ENCODE assay signal across 15 cellular contexts in the genomic region with DNA sequence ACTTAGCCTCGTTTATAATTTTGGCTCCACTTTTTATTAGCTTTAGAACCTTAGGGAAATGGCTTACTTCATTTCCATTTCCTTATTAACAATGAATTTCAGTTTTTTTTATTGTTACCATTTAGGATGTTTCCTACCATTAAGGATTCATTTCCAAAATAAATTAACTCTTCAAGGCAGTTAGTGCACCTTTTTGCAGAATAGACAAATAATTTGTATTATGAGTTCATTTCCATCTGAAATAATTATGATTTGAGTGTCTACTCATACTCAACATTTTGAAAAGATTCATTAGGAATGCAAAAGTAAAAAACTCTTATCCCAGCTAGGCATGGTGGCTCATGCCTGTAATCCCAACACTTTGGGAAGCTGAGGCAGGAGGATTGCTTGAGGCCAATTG. TPM values are rescaled to one million over a fixed set of nuclear protein-coding genes. Genes with fewer than 3 reads are reported as not detected.
DNase-seq lines count a peak whose midpoint lies in the region; ATAC-seq and TF ChIP-seq lines count a peak whose summit lies in the region.
"Had no signal": no experiment of that assay in that cellular context is flagged by ENCODE, and none has a peak within 500 bp of the region (broad histone marks: within the 10 kb centered on the region; RNA-seq: fewer than 3 reads in every experiment).

No MANE protein-coding gene starts in this region.

- H3K9me3 ChIP-seq in fibroblast of lung (ENCODE audit: control insufficient read depth, insufficient read depth, low read depth, low read length) (no peaks in the 10 kb centered on the region), subcutaneous abdominal adipose tissue (ENCODE audit: control insufficient read depth in 5 of 5, low read length in 5 of 5) (peaks cover 0 to 7% (median 3%) of the 10 kb centered on the region in 5 donors)

- peaks cover 10% of the 10 kb centered on the region for H3K4me1 ChIP-seq in fibroblast of lung (ENCODE audit: control insufficient read depth, extremely low read depth, insufficient read depth, low read length)
- H3K4me1 ChIP-seq in subcutaneous abdominal adipose tissue (ENCODE audit: control insufficient read depth in 5 of 5, insufficient read depth in 5 of 5, low read length in 5 of 5): peaks cover 2 to 55% (median 40%) of the 10 kb centered on the region in 5 donors

- H3K36me3 ChIP-seq in fibroblast of lung (ENCODE audit: control insufficient read depth, insufficient read depth, low read length) (no peaks in the 10 kb centered on the region), subcutaneous abdominal adipose tissue (ENCODE audit: control insufficient read depth in 5 of 5, insufficient read depth in 5 of 5, low read length in 5 of 5) (peaks cover 0 to 5% (median 0%) of the 10 kb centered on the region in 5 donors)
- H3K36me3 ChIP-seq: thoracic aorta had no signal

- H3K9ac ChIP-seq in fibroblast of lung (ENCODE audit: insufficient read depth, low read length): no peak overlapping the region
- H3K9ac ChIP-seq in subcutaneous abdominal adipose tissue (ENCODE audit: low read length in 5 of 5): no peak overlapping the region

- POLR2A ChIA-PET in RWPE1 (lab: Yijun Ruan, JAX; ENCODE audit: low non-redundant PET): no interaction called here

- H3K36me3 Mint-ChIP-seq in activated T-cell treated with anti-CD3 and anti-CD28 coated beads, Interleukin-2, amount 50 U/mL, for 72 hours (ENCODE audit: insufficient read depth in 2 of 2): peaks cover 17 to 27% of the 10 kb centered on the region in 2 donors
- H3K36me3 Mint-ChIP-seq in activated T-cell treated with anti-CD3 and anti-CD28 coated beads, Interleukin-2, amount 50 U/mL, for 4 hours (ENCODE audit: insufficient read depth): peaks cover 29% of the 10 kb centered on the region

- H3K27ac Mint-ChIP-seq in activated T-cell treated with anti-CD3 and anti-CD28 coated beads, Interleukin-2, amount 50 U/mL, for 72 hours: no peak overlapping the region

- peaks cover 5 to 6% of the 10 kb centered on the region in 2 donors for H3K9me3 Mint-ChIP-seq in activated T-cell treated with anti-CD3 and anti-CD28 coated beads, Interleukin-2, amount 50 U/mL, for 72 hours
- H3K9me3 Mint-ChIP-seq in activated T-cell treated with anti-CD3 and anti-CD28 coated beads, Interleukin-2, amount 50 U/mL, for 4 hours: peaks cover 24% of the 10 kb centered on the region

- no peak for DNase-seq in activated T-cell treated with anti-CD3 and anti-CD28 coated beads, Interleukin-2, amount 50 U/mL, for 72 hours
- DNase-seq in activated T-cell treated with anti-CD3 and anti-CD28 coated beads, Interleukin-2, amount 50 U/mL, for 4 hours: no peak
- DNase-seq in RWPE1 (ENCODE audit: low spot score): no peak
- no peak for DNase-seq in fibroblast of lung (ENCODE audit: low read depth in 2 of 2)
- no peak for DNase-seq in NCI-H1436 treated with DMSO at 0.1 percent for 48 hours (lab: John Stamatoyannopoulos, UW)
- no peak for DNase-seq in activated naive CD4-positive, alpha-beta T cell treated with anti-CD3 and anti-CD28 coated beads, Interleukin-2, amount 50 U/mL, for 16 hours
- DNase-seq: amniotic stem cell, foreskin melanocyte, kidney, NCI-H1417 treated with DMSO at 0.1 percent for 48 hours, NCI-H524 had no signal

- H3K4me1 Mint-ChIP-seq in activated T-cell treated with anti-CD3 and anti-CD28 coated beads, Interleukin-2, amount 50 U/mL, for 72 hours (ENCODE audit: low read depth): peaks cover 39% of the 10 kb centered on the region
- peaks cover 53% of the 10 kb centered on the region for H3K4me1 Mint-ChIP-seq in activated T-cell treated with anti-CD3 and anti-CD28 coated beads, Interleukin-2, amount 50 U/mL, for 4 hours (ENCODE audit: low read depth)

- TF ChIP-seq CTCF in RWPE1 (conservative IDR thresholded peaks at IDR 0.05; ENCODE audit: low read depth) (no peak), fibroblast of lung (conservative IDR thresholded peaks at IDR 0.05 in 1 of 2, IDR thresholded peaks at IDR 0.05 in 1 of 2; ENCODE audit: low read depth in 1 of 2, low read length in 2 of 2) (no peak)

- CTCF ChIA-PET in RWPE1 (lab: Yijun Ruan, JAX): no interaction called here

- H2AFZ ChIP-seq in fibroblast of lung (ENCODE audit: low read length): no peak overlapping the region

- peaks cover 65% of the 10 kb centered on the region for H3K79me2 ChIP-seq in fibroblast of lung (ENCODE audit: control insufficient read depth, insufficient read depth, low read length)

- H3K4me3 Mint-ChIP-seq in activated T-cell treated with anti-CD3 and anti-CD28 coated beads, Interleukin-2, amount 50 U/mL, for 72 hours: peak overlapping the region; percentile 53 to 72
- H3K4me3 Mint-ChIP-seq in activated T-cell treated with anti-CD3 and anti-CD28 coated beads, Interleukin-2, amount 50 U/mL, for 4 hours: no peak overlapping the region

- H3K27ac ChIP-seq in RWPE1 (peak overlapping the region; percentile 60), fibroblast of lung (ENCODE audit: insufficient read depth, low read length) (peak overlapping the region; percentile 63), subcutaneous abdominal adipose tissue (ENCODE audit: low read depth, low read length) (peak overlapping the region; percentile 44)

- peak overlapping the region in 2 of 4 experiments; percentile 46 to 50 for H3K4me3 ChIP-seq in fibroblast of lung (replicated peaks in 1 of 4; ENCODE audit: control extremely low read depth in 1 of 4, insufficient read depth in 1 of 4, low read depth in 3 of 4, low read length in 4 of 4)
- no peak overlapping the region for H3K4me3 ChIP-seq in subcutaneous abdominal adipose tissue (ENCODE audit: low read depth in 1 of 5, low read length in 5 of 5)

- ATAC-seq in activated T-cell treated with anti-CD3 and anti-CD28 coated beads, Interleukin-2, amount 50 U/mL, for 72 hours (replicated peaks in 1 of 2): no peak
- no peak for ATAC-seq in activated T-cell treated with anti-CD3 and anti-CD28 coated beads, Interleukin-2, amount 50 U/mL, for 4 hours
- ATAC-seq in HG03469 (IDR thresholded peaks at IDR 0.05; ENCODE audit: unreplicated experiment): no peak
- ATAC-seq: sciatic nerve had no signal

- no peaks in the 10 kb centered on the region for H3K27me3 Mint-ChIP-seq in activated T-cell treated with anti-CD3 and anti-CD28 coated beads, Interleukin-2, amount 50 U/mL, for 72 hours (ENCODE audit: low read depth)
- H3K27me3 Mint-ChIP-seq in activated T-cell treated with anti-CD3 and anti-CD28 coated beads, Interleukin-2, amount 50 U/mL, for 4 hours (ENCODE audit: low read depth): no peaks in the 10 kb centered on the region

- no peaks in the 10 kb centered on the region for H4K20me1 ChIP-seq in fibroblast of lung (ENCODE audit: control insufficient read depth, extremely low read depth, insufficient read depth, low read length)

- H3K27me3 ChIP-seq in fibroblast of lung (ENCODE audit: control insufficient read depth, insufficient read depth, low read length): no peaks in the 10 kb centered on the region
- no peaks in the 10 kb centered on the region for H3K27me3 ChIP-seq in subcutaneous abdominal adipose tissue (ENCODE audit: control insufficient read depth in 5 of 5, insufficient read depth in 4 of 5, low read length in 5 of 5)

- peak overlapping the region; percentile 84 for H3K4me2 ChIP-seq in fibroblast of lung (ENCODE audit: extremely low read depth, insufficient read depth, low read length)

RNA-seq across cellular contexts. Expression of a gene that starts 28.7 kb away (rescaled TPM):
- total RNA-seq in activated T-cell treated with anti-CD3 and anti-CD28 coated beads, Interleukin-2, amount 50 U/mL, for 72 hours: 10 to 100 TPM; 33.7 to 36.4 TPM
- total RNA-seq in activated T-cell treated with anti-CD3 and anti-CD28 coated beads, Interleukin-2, amount 50 U/mL, for 4 hours: 10 to 100 TPM; 40.1 to 47.5 (median 44.9) TPM
- total RNA-seq in fibroblast of lung: 25.4 and 34.3 TPM in 2 replicates
- polyA plus RNA-seq in fibroblast of lung: 14.5 and 15.9 TPM in 2 replicates
- 7.3 and 8.4 TPM in 2 replicates for polyA plus RNA-seq in fibroblast of lung (2012)
- polyA minus RNA-seq in fibroblast of lung (ENCODE audit: low replicate concordance): 8.9 and 11.2 TPM in 2 replicates
